In genomic region chr1:29145739-29146437, GRCh38 we compare ENCODE assay signal across 10 cellular contexts. TPM values are rescaled to one million over a fixed set of nuclear protein-coding genes. Genes with fewer than 3 reads are reported as not detected.
DNase-seq lines count a peak whose midpoint lies in the region; ATAC-seq, FAIRE-seq and TF ChIP-seq lines count a peak whose summit lies in the region.
"Had no signal": no experiment of that assay in that cellular context is flagged by ENCODE, and none has a peak within 500 bp of the region (broad histone marks: within the 10 kb centered on the region; RNA-seq: fewer than 3 reads in every experiment).

No MANE protein-coding gene starts in this region.

- peaks cover 11 to 48% (median 34%) of the 10 kb centered on the region in 4 donors for H3K4me1 ChIP-seq in liver (ENCODE audit: control insufficient read depth in 4 of 4, insufficient read depth in 4 of 4, low read length in 3 of 4)

- CTCF ChIA-PET in AG04449 (lab: Yijun Ruan, JAX), result interaction anchor here (0.6 to 1.9 kb wide), 4 partner anchors 11 to 56 kb away, joined by 3 to 8 read pairs (median 6); partner anchors contain the start of genes SRSF4 and TMEM200B

- peak overlapping the region; percentile 15 for H3K27ac Mint-ChIP-seq in chondrocyte (ENCODE audit: unreplicated experiment)
- peak overlapping the region in 4 of 10 donors; percentile 6 to 73 (median 38) for H3K27ac Mint-ChIP-seq in naive thymus-derived CD8-positive, alpha-beta T cell

- no peak overlapping the region for H3K9ac ChIP-seq in liver (ENCODE audit: low read depth in 1 of 2, low read length in 2 of 2)

- H3K27me3 ChIP-seq in liver (ENCODE audit: control insufficient read depth in 4 of 4, insufficient read depth in 4 of 4, low read length in 3 of 4), result no peaks in the 10 kb centered on the region

- H3K36me3 Mint-ChIP-seq in chondrocyte (ENCODE audit: low read depth), result peaks cover 54% of the 10 kb centered on the region
- H3K36me3 Mint-ChIP-seq in naive thymus-derived CD8-positive, alpha-beta T cell, result peaks cover 29 to 61% (median 48%) of the 10 kb centered on the region in 3 donors

- no peak overlapping the region for H3K4me3 ChIP-seq in AG04449 (ENCODE audit: low read depth, low read length)
- H3K4me3 ChIP-seq in liver (ENCODE audit: low read depth in 1 of 3, low read length in 3 of 3), result no peak overlapping the region

- peak overlapping the region; percentile 75 to 80 for H3K27ac ChIP-seq in liver (ENCODE audit: low read depth in 1 of 2, low read length in 2 of 2)

- TF ChIP-seq RAD21 in liver (IDR thresholded peaks at IDR 0.05), result peak; percentile 51 to 68

- POLR2A ChIA-PET in AG04449 (lab: Yijun Ruan, JAX), result interaction anchor here (0.6 to 1.0 kb wide), 2 partner anchors 15 to 21 kb away, joined by 3 to 6 read pairs; no protein-coding TSS in a partner anchor
- POLR2A ChIA-PET in naive thymus-derived CD8-positive, alpha-beta T cell (lab: Charles Lee), result no interaction called here

- peaks cover 8% of the 10 kb centered on the region for H3K4me1 Mint-ChIP-seq in chondrocyte (ENCODE audit: low read depth)
- H3K4me1 Mint-ChIP-seq in naive thymus-derived CD8-positive, alpha-beta T cell, result peaks cover 0 to 8% (median under 1%) of the 10 kb centered on the region in 4 donors

- H3K9me3 Mint-ChIP-seq in chondrocyte (ENCODE audit: low read depth), result no peaks in the 10 kb centered on the region
- peaks cover 0 to 16% (median 0%) of the 10 kb centered on the region in 9 donors for H3K9me3 Mint-ChIP-seq in naive thymus-derived CD8-positive, alpha-beta T cell

- H3K36me3 ChIP-seq in liver (ENCODE audit: control insufficient read depth in 4 of 4, insufficient read depth in 3 of 4, low read depth in 1 of 4, low read length in 3 of 4), result peaks cover 8 to 20% (median 16%) of the 10 kb centered on the region in 4 donors

- DNase-seq in AG04449 (ENCODE audit: low read depth, low spot score), result peak; percentile 59
- peak in 73 of 76 experiments; percentile 18 to 90 (median 67) for DNase-seq in HUDEP-2 (lab: John Stamatoyannopoulos, UW; ENCODE audit: unreplicated experiment in 76 of 76)
- no peak for DNase-seq in chondrocyte (ENCODE audit: low spot score)
- no peak for DNase-seq in NCI-H146 treated with DMSO at 0.1 percent for 48 hours (lab: John Stamatoyannopoulos, UW; ENCODE audit: unreplicated experiment)
- DNase-seq in activated CD4-positive, alpha-beta T cell treated with anti-CD3 and anti-CD28 coated beads, Interleukin-2, amount 50 U/mL, for 48 hours, result no peak
- no peak for DNase-seq in HTR-8/SVneo (ENCODE audit: insufficient read length, low spot score)
- no peak for DNase-seq in naive thymus-derived CD8-positive, alpha-beta T cell
- DNase-seq: naive thymus-derived CD4-positive, alpha-beta T cell had no signal

- TF ChIP-seq CTCF in AG04449 (IDR thresholded peaks at IDR 0.05; ENCODE audit: insufficient read depth, low read length, missing control alignments) (no peak), chondrocyte (IDR thresholded peaks at IDR 0.05) (no peak), liver (IDR thresholded peaks at IDR 0.05; ENCODE audit: low read depth, low read length, missing input control) (no peak)

- 27% methylated on average over 8 of the region's 8 CpGs for WGBS in liver

- H3K9me3 ChIP-seq in liver (ENCODE audit: control insufficient read depth in 4 of 4, low read length in 3 of 4), result no peaks in the 10 kb centered on the region

- no peak for ATAC-seq in naive thymus-derived CD8-positive, alpha-beta T cell
- ATAC-seq: naive thymus-derived CD4-positive, alpha-beta T cell had no signal

- H3K27me3 Mint-ChIP-seq in chondrocyte (ENCODE audit: low read depth), result no peaks in the 10 kb centered on the region
- no peaks in the 10 kb centered on the region for H3K27me3 Mint-ChIP-seq in naive thymus-derived CD8-positive, alpha-beta T cell
- H3K27me3 Mint-ChIP-seq: naive thymus-derived CD4-positive, alpha-beta T cell had no signal

- no peak overlapping the region for H3K4me3 Mint-ChIP-seq in chondrocyte (ENCODE audit: unreplicated experiment)
- peak overlapping the region in 1 of 10 donors; percentile 12 for H3K4me3 Mint-ChIP-seq in naive thymus-derived CD8-positive, alpha-beta T cell
- H3K4me3 Mint-ChIP-seq: naive thymus-derived CD4-positive, alpha-beta T cell had no signal

- no peak for FAIRE-seq in HTR-8/SVneo (lab: Jason Lieb, UNC)

TF ChIP-seq in liver, 16 proteins besides CTCF, POLR2A, EP300 and RAD21:
- TF ChIP-seq FOXA1 (IDR thresholded peaks at IDR 0.05) (peak; percentile 57), YY1 (IDR thresholded peaks at IDR 0.05) (peak; percentile 92), JUND (IDR thresholded peaks at IDR 0.05) (peak; percentile 59 to 72), GABPA (IDR thresholded peaks at IDR 0.05 in 1 of 2, conservative IDR thresholded peaks at IDR 0.05 in 1 of 2) (peak in 1 of 2 donors; percentile 60), ZBTB33 (IDR thresholded peaks at IDR 0.05) (peak; percentile 66), ATF3 (IDR thresholded peaks at IDR 0.05) (peak; percentile 58), TAF1 (conservative IDR thresholded peaks at IDR 0.05) (no peak), FOXA2 (IDR thresholded peaks at IDR 0.05) (peak; percentile 80), SP1 (IDR thresholded peaks at IDR 0.05) (peak; percentile 98), RXRA (IDR thresholded peaks at IDR 0.05) (peak; percentile 96 to 97), NR2F2 (IDR thresholded peaks at IDR 0.05) (peak; percentile 75), HNF4A (conservative IDR thresholded peaks at IDR 0.05) (peak; percentile 96 to 98), HNF4G (IDR thresholded peaks at IDR 0.05) (peak; percentile 90), MAX (IDR thresholded peaks at IDR 0.05) (peak; percentile 97), EGR1 (IDR thresholded peaks at IDR 0.05; ENCODE audit: low read depth in 2 of 2) (peak in 1 of 2 donors; percentile 66), REST (IDR thresholded peaks at IDR 0.05) (peak; percentile 79)

RNA-seq across cellular contexts. Expression of gene TMEM200B, which starts 22.2 kb away (rescaled TPM):
- 11.7 to 15.4 TPM (median 13.8 TPM) in 3 replicates for total RNA-seq in chondrocyte
- 1 to 10 TPM in 1 of 2 donors, under 1 TPM in 1; 0.84 to 4.5 TPM for total RNA-seq in liver
- polyA plus RNA-seq in liver, result 1 to 10 TPM; 1.2 to 1.9 TPM
- total RNA-seq in naive thymus-derived CD8-positive, alpha-beta T cell, result not detected
- under 1 TPM in 1 of 3 donors, not detected in 2; 0.08 TPM for polyA plus RNA-seq in naive thymus-derived CD8-positive, alpha-beta T cell
- total RNA-seq: naive thymus-derived CD4-positive, alpha-beta T cell; OCI-LY7 had no signal
- polyA plus RNA-seq: naive thymus-derived CD4-positive, alpha-beta T cell had no signal

RNA-seq across cellular contexts. Expression of gene SRSF4, which starts 35.8 kb away (rescaled TPM):
- total RNA-seq in chondrocyte, result 49.1 to 65.2 TPM (median 50.1 TPM) in 3 replicates
- 10 to 100 TPM; 26.3 to 45.8 TPM for total RNA-seq in liver
- 10 to 100 TPM; 24.0 to 34.1 TPM for polyA plus RNA-seq in liver
- 10 to 100 TPM; 83.3 to 85.8 TPM for total RNA-seq in naive thymus-derived CD8-positive, alpha-beta T cell
- polyA plus RNA-seq in naive thymus-derived CD8-positive, alpha-beta T cell, result 100 to 1,000 TPM in 1 of 3 donors, 10 to 100 TPM in 2; 73.2 to 104 (median 81.5) TPM

Comparison
In these comparisons a context has a peak if more than half of its experiments do, and no peak if none do; other contexts are left out.
1. DNase-seq: peak in AG04449 (single experiment) and HUDEP-2 (73 of 76); none in chondrocyte (single experiment), NCI-H146 treated with DMSO at 0.1 percent for 48 hours (single experiment), activated CD4-positive, alpha-beta T cell treated with anti-CD3 and anti-CD28 coated beads, Interleukin-2, amount 50 U/mL, for 48 hours (0 of 2), HTR-8/SVneo (single experiment) and naive thymus-derived CD8-positive, alpha-beta T cell (0 of 10).